ENCODE assay signal across 20 cellular contexts in genomic region chr5:140996055-140996454, GRCh38. TPM values are rescaled to one million over a fixed set of nuclear protein-coding genes. Genes with fewer than 3 reads are reported as not detected.
A peak's percentile ranks its signal among the peaks of the same experiment; 100 is the strongest.
DNase-seq lines count a peak whose midpoint lies in the region; ATAC-seq, FAIRE-seq and TF ChIP-seq lines count a peak whose summit lies in the region.
"Had no signal": no experiment of that assay in that cellular context is flagged by ENCODE, and none has a peak within 500 bp of the region (broad histone marks: within the 10 kb centered on the region; RNA-seq: fewer than 3 reads in every experiment).

No MANE protein-coding gene starts in this region.

- DNase-seq in NCI-H2196 (lab: John Stamatoyannopoulos, UW; ENCODE audit: unreplicated experiment) (peak; percentile 25), NCI-H2196 treated with DMSO at 0.1 percent for 48 hours (lab: John Stamatoyannopoulos, UW; ENCODE audit: unreplicated experiment) (no peak), SK-N-SH (no peak), hepatocyte (ENCODE audit: low spot score) (peak; percentile 30), upper lobe of right lung (no peak), GM12891 (ENCODE audit: insufficient read length, low spot score) (no peak), NCI-H1436 (lab: John Stamatoyannopoulos, UW) (no peak)
- DNase-seq: activated CD4-positive, alpha-beta T cell treated with anti-CD3 and anti-CD28 coated beads for 36 hours; activated naive CD8-positive, alpha-beta T cell treated with anti-CD3 and anti-CD28 coated beads for 36 hours; cortex of kidney; IMR-90; left ventricle myocardium inferior; stimulated activated CD4-positive, alpha-beta T cell treated with anti-CD3 and anti-CD28 coated beads, Interleukin-4, amount 100 ng/mL, for 4 hours; stomach had no signal

- H3K27me3 ChIP-seq in SK-N-SH (ENCODE audit: insufficient read depth) (no peaks in the 10 kb centered on the region), hepatocyte (no peaks in the 10 kb centered on the region), upper lobe of right lung (no peaks in the 10 kb centered on the region)
- H3K27me3 ChIP-seq: stomach had no signal

- no peak for TF ChIP-seq POLR2A in GM12891 (IDR thresholded peaks at IDR 0.05; ENCODE audit: low read depth, low read length)

- no peak for FAIRE-seq in GM12891 (lab: Jason Lieb, UNC)

- no peak overlapping the region for H2AFZ ChIP-seq in SK-N-SH (ENCODE audit: low read depth)
- H2AFZ ChIP-seq in hepatocyte = no peak overlapping the region

- peak; percentile 62 for ATAC-seq in upper lobe of right lung
- no peak for ATAC-seq in GM18861 (IDR thresholded peaks at IDR 0.05; ENCODE audit: unreplicated experiment)
- ATAC-seq: activated CD4-positive, alpha-beta T cell treated with anti-CD3 and anti-CD28 coated beads for 36 hours had no signal

- H3K9me3 ChIP-seq in SK-N-SH (no peaks in the 10 kb centered on the region), hepatocyte (ENCODE audit: low read depth) (no peaks in the 10 kb centered on the region), upper lobe of right lung (no peaks in the 10 kb centered on the region)
- H3K9me3 ChIP-seq: left ventricle myocardium inferior, stomach had no signal

- H3K4me3 ChIP-seq in SK-N-SH (ENCODE audit: low read depth in 2 of 2, low read length in 1 of 2) (no peak overlapping the region), hepatocyte (no peak overlapping the region), upper lobe of right lung (no peak overlapping the region)
- H3K4me3 ChIP-seq: left ventricle myocardium inferior, stomach had no signal

- CTCF ChIA-PET in SK-N-SH (lab: Yijun Ruan, JAX) = no interaction called here

- no peaks in the 10 kb centered on the region for H3F3A ChIP-seq in SK-N-SH (replicated peaks; ENCODE audit: insufficient read depth)

- no peak for TF ChIP-seq EP300 in SK-N-SH (IDR thresholded peaks at IDR 0.05; ENCODE audit: borderline replicate concordance in 1 of 2, low read depth in 1 of 2, low read length in 1 of 2)

- H3K79me2 ChIP-seq in SK-N-SH (ENCODE audit: insufficient read depth) (no peaks in the 10 kb centered on the region), hepatocyte (no peaks in the 10 kb centered on the region)

- H3K36me3 ChIP-seq in SK-N-SH (replicated peaks in 1 of 2; ENCODE audit: control insufficient read depth in 1 of 2, insufficient read depth in 2 of 2, low read length in 1 of 2) (no peaks in the 10 kb centered on the region), hepatocyte (replicated peaks; ENCODE audit: insufficient read depth, low read depth) (no peaks in the 10 kb centered on the region), upper lobe of right lung (no peaks in the 10 kb centered on the region)
- H3K36me3 ChIP-seq: left ventricle myocardium inferior, neutrophil, stomach had no signal

- H3K9ac ChIP-seq in SK-N-SH = no peak overlapping the region

- no peaks in the 10 kb centered on the region for H4K20me1 ChIP-seq in SK-N-SH (ENCODE audit: insufficient read depth)
- no peaks in the 10 kb centered on the region for H4K20me1 ChIP-seq in hepatocyte (ENCODE audit: insufficient read depth, poor library complexity, severe bottlenecking)

- no peaks in the 10 kb centered on the region for H3K9me2 ChIP-seq in SK-N-SH
- H3K9me2 ChIP-seq in hepatocyte (replicated peaks; ENCODE audit: insufficient read depth) = no peaks in the 10 kb centered on the region

- intact Hi-C loops in upper lobe of right lung (cut with DNase I) = no loop called here

- TF ChIP-seq RAD21 in SK-N-SH (IDR thresholded peaks at IDR 0.05; ENCODE audit: low read length) = no peak

- H3K4me2 ChIP-seq in SK-N-SH = no peak overlapping the region
- no peak overlapping the region for H3K4me2 ChIP-seq in hepatocyte

- WGBS in SK-N-SH (ENCODE audit: low lambda C conversion rate) = 45% methylated on average over 1 of the region's 1 CpG
- WGBS in hepatocyte (ENCODE audit: low lambda C conversion rate, missing lambda C conversion rate) = 83% methylated on average over 1 of the region's 1 CpG

- POLR2A ChIA-PET in SK-N-SH (lab: Yijun Ruan, JAX) = no interaction called here

- H3K4me1 ChIP-seq in SK-N-SH (ENCODE audit: control insufficient read depth in 1 of 2, insufficient read depth in 2 of 2, low read depth in 1 of 2, low read length in 1 of 2) = peaks cover 1 to 12% of the 10 kb centered on the region in 2 experiments; a peak in 3 of 4 replicates
- peaks cover 1% of the 10 kb centered on the region for H3K4me1 ChIP-seq in hepatocyte (ENCODE audit: insufficient read depth)
- no peaks in the 10 kb centered on the region for H3K4me1 ChIP-seq in upper lobe of right lung
- H3K4me1 ChIP-seq: left ventricle myocardium inferior, stomach had no signal

- no peak for TF ChIP-seq CTCF in SK-N-SH (IDR thresholded peaks at IDR 0.05)
- TF ChIP-seq CTCF in hepatocyte (IDR thresholded peaks at IDR 0.05; ENCODE audit: poor library complexity) = no peak
- no peak for TF ChIP-seq CTCF in upper lobe of right lung (IDR thresholded peaks at IDR 0.05)

- H3K27ac ChIP-seq in SK-N-SH (ENCODE audit: low read depth in 2 of 2, low read length in 1 of 2) (peak overlapping the region in 1 of 2 experiments; percentile 29; a peak in 2 of 4 replicates), hepatocyte (no peak overlapping the region), upper lobe of right lung (no peak overlapping the region)
- H3K27ac ChIP-seq: left ventricle myocardium inferior, neutrophil, stomach had no signal

TF ChIP-seq in SK-N-SH, 30 proteins besides CTCF, POLR2A, EP300 and RAD21:
- TF ChIP-seq GATA2 (CRISPR knock-in tag; IDR thresholded peaks at IDR 0.05) (0 out of 2 replicates have a peak, but pooled peaks have one; percentile 9), GABPA (IDR thresholded peaks at IDR 0.05; ENCODE audit: low read depth) (no peak)

TF ChIP-seq in GM12891, 5 proteins besides CTCF, POLR2A, EP300 and RAD21:
- TF ChIP-seq PAX5 (IDR thresholded peaks at IDR 0.05; ENCODE audit: insufficient read depth, low read length, severe bottlenecking) = no peak
- TF ChIP-seq POLR2AphosphoS5 (IDR thresholded peaks at IDR 0.05; ENCODE audit: low read depth, low read length) = no peak
- no peak for TF ChIP-seq TAF1 (IDR thresholded peaks at IDR 0.05; ENCODE audit: low read depth, low read length)
- no peak for TF ChIP-seq POU2F2 (IDR thresholded peaks at IDR 0.05; ENCODE audit: low read depth, low read length)
- no peak for TF ChIP-seq SPI1 (IDR thresholded peaks at IDR 0.05; ENCODE audit: low read depth, low read length)

RNA-seq across cellular contexts. Expression of gene PCDHAC2, which starts 29.8 kb away (rescaled TPM):
- polyA plus RNA-seq in SK-N-SH (2012; rRNA removed) = 0.39 and 0.76 TPM in 2 replicates
- polyA plus RNA-seq in SK-N-SH (2012; cell fraction: cytosol; rRNA removed) = 1.1 and 1.8 TPM in 2 replicates
- polyA plus RNA-seq in SK-N-SH (2012; cell fraction: nucleus; rRNA removed) = 0.30 and 0.53 TPM in 2 replicates
- total RNA-seq in hepatocyte = 6.8 and 11.3 TPM in 2 replicates
- 5.4 and 6.4 TPM in 2 replicates for polyA plus RNA-seq in hepatocyte
- total RNA-seq in upper lobe of right lung = 10.0 TPM
- not detected for polyA plus RNA-seq in GM12891 (2012; ENCODE audit: low read depth, missing spikeins)
- total RNA-seq: activated CD4-positive, alpha-beta T cell treated with anti-CD3 and anti-CD28 coated beads for 36 hours; activated naive CD8-positive, alpha-beta T cell treated with anti-CD3 and anti-CD28 coated beads for 36 hours; IMR-90; RPMI7951 had no signal
- polyA plus RNA-seq: IMR-90 had no signal

RNA-seq across cellular contexts. Expression of gene PCDHB1, which starts 55.1 kb away (rescaled TPM):
- polyA plus RNA-seq in SK-N-SH (2012; rRNA removed) = not detected in 2 replicates
- polyA plus RNA-seq in SK-N-SH (2012; cell fraction: cytosol; rRNA removed) = not detected in 2 replicates
- polyA plus RNA-seq in SK-N-SH (2012; cell fraction: nucleus; rRNA removed) = not detected in 2 replicates
- total RNA-seq in hepatocyte = 0.16 and 0.17 TPM in 2 replicates
- not detected in 2 replicates for polyA plus RNA-seq in hepatocyte
- total RNA-seq in upper lobe of right lung = 0.12 TPM
- polyA plus RNA-seq in GM12891 (2012; ENCODE audit: low read depth, missing spikeins) = not detected
- total RNA-seq: A172; activated CD4-positive, alpha-beta T cell treated with anti-CD3 and anti-CD28 coated beads for 36 hours; activated naive CD8-positive, alpha-beta T cell treated with anti-CD3 and anti-CD28 coated beads for 36 hours; IMR-90; left ventricle myocardium inferior; M059J; RPMI7951 had no signal
- polyA plus RNA-seq: BJ, IMR-90 had no signal

Comparison
In these comparisons a context has a peak if more than half of its experiments do, and no peak if none do; other contexts are left out.
1. DNase-seq: peak in NCI-H2196 (single experiment) and hepatocyte (single experiment); none in NCI-H2196 treated with DMSO at 0.1 percent for 48 hours (single experiment), SK-N-SH (single experiment), upper lobe of right lung (single experiment), GM12891 (single experiment) and NCI-H1436 (single experiment).